ENCODE assay signal across 9 cellular contexts in the genomic region with DNA sequence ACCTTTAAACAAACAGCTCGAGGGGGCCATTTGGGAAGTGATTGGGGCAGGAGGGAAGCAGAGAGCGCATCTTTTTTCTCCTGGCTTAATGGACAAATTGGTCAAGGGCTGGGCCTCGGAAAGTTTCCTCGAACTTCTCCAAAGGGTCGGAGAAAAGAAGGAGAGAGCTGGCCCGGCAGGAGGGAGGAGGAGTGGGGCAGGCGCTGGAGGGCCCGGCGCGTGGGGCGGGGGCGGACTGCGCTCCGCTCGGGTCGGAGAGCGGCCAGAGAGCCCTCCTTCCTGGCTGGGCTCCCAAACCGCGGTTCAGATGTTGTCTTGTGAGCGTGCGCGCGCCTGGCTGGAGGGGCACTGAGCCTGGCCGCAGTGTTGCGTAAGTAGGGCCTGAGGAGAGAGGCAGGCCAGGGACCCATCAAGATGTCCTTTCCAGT. TPM values are rescaled to one million over a fixed set of nuclear protein-coding genes. Genes with fewer than 3 reads are reported as not detected.
DNase-seq lines count a peak whose midpoint lies in the region; ATAC-seq and TF ChIP-seq lines count a peak whose summit lies in the region.
"Had no signal": no experiment of that assay in that cellular context is flagged by ENCODE, and none has a peak within 500 bp of the region (broad histone marks: within the 10 kb centered on the region; RNA-seq: fewer than 3 reads in every experiment).

No MANE protein-coding gene starts in this region.

- H3K4me1 ChIP-seq in neuron (ENCODE audit: insufficient read depth, low read length), result peaks cover 13% of the 10 kb centered on the region

- no peak overlapping the region for H3K27ac Mint-ChIP-seq in activated T-helper 2 cell treated with anti-CD3 and anti-CD28 coated beads, Interferon-gamma antibody, Interleukin-2, Interleukin-4, amounts not matched to agents 10 μg/mL and 5 μg/mL and 100 μg/mL, durations not matched to agents 14 hours and 24 hours and 36 hours
- H3K27ac Mint-ChIP-seq: memory B cell had no signal

- H3K4me3 ChIP-seq in neuron (ENCODE audit: low read length), result peak overlapping the region; percentile 70

- no peaks in the 10 kb centered on the region for H3K36me3 ChIP-seq in neuron (ENCODE audit: insufficient read depth, low read length)

- H3K4me3 Mint-ChIP-seq in activated T-helper 2 cell treated with anti-CD3 and anti-CD28 coated beads, Interferon-gamma antibody, Interleukin-2, Interleukin-4, amounts not matched to agents 10 μg/mL and 5 μg/mL and 100 μg/mL, durations not matched to agents 14 hours and 24 hours and 36 hours (ENCODE audit: low read depth), result no peak overlapping the region
- H3K4me3 Mint-ChIP-seq: memory B cell had no signal

- peaks cover 24% of the 10 kb centered on the region for H3K27me3 ChIP-seq in neuron (ENCODE audit: insufficient read depth, low read length)

- no peaks in the 10 kb centered on the region for H3K36me3 Mint-ChIP-seq in activated T-helper 2 cell treated with anti-CD3 and anti-CD28 coated beads, Interferon-gamma antibody, Interleukin-2, Interleukin-4, amounts not matched to agents 10 μg/mL and 5 μg/mL and 100 μg/mL, durations not matched to agents 14 hours and 24 hours and 36 hours (ENCODE audit: low read depth)
- H3K36me3 Mint-ChIP-seq: memory B cell had no signal

- intact Hi-C loops in activated T-helper 2 cell treated with anti-CD3 and anti-CD28 coated beads, Interferon-gamma antibody, Interleukin-2, Interleukin-4, amounts not matched to agents 10 μg/mL and 5 μg/mL and 100 μg/mL, durations not matched to agents 14 hours and 24 hours and 36 hours (cut with micrococcal nuclease), result no loop called here

- ATAC-seq in SK-N-SH treated with all-trans-retinoic acid at 6 μM for 48 hours, result peak; percentile 83
- ATAC-seq in GM21390 (IDR thresholded peaks at IDR 0.05; ENCODE audit: unreplicated experiment), result no peak
- ATAC-seq in activated CD4-positive, CD25-positive, alpha-beta regulatory T cell treated with anti-CD3 and anti-CD28 coated beads, Interleukin-2, amount 50 U/mL, for 24 hours, result no peak
- ATAC-seq in HG03521 (IDR thresholded peaks at IDR 0.05; ENCODE audit: unreplicated experiment), result no peak

- no peaks in the 10 kb centered on the region for H3K9me3 Mint-ChIP-seq in activated T-helper 2 cell treated with anti-CD3 and anti-CD28 coated beads, Interferon-gamma antibody, Interleukin-2, Interleukin-4, amounts not matched to agents 10 μg/mL and 5 μg/mL and 100 μg/mL, durations not matched to agents 14 hours and 24 hours and 36 hours
- H3K9me3 Mint-ChIP-seq: memory B cell had no signal

- H3K4me1 Mint-ChIP-seq in activated T-helper 2 cell treated with anti-CD3 and anti-CD28 coated beads, Interferon-gamma antibody, Interleukin-2, Interleukin-4, amounts not matched to agents 10 μg/mL and 5 μg/mL and 100 μg/mL, durations not matched to agents 14 hours and 24 hours and 36 hours (ENCODE audit: low read depth), result peaks cover 3% of the 10 kb centered on the region
- H3K4me1 Mint-ChIP-seq: memory B cell had no signal

- DNase-seq in AG20443 (ENCODE audit: low spot score), result peak; percentile 91
- peak; percentile 83 for DNase-seq in glomerular visceral epithelial cell (ENCODE audit: extremely low spot score)
- DNase-seq in activated T-helper 2 cell treated with anti-CD3 and anti-CD28 coated beads, Interferon-gamma antibody, Interleukin-2, Interleukin-4, amounts not matched to agents 10 μg/mL and 5 μg/mL and 100 μg/mL, durations not matched to agents 14 hours and 24 hours and 36 hours (ENCODE audit: low spot score), result no peak

- peak overlapping the region; percentile 93 for H2AFZ ChIP-seq in neuron (ENCODE audit: low read depth, low read length)

- no peaks in the 10 kb centered on the region for H3K9me3 ChIP-seq in neuron (ENCODE audit: low read length)

- H3K27me3 Mint-ChIP-seq in activated T-helper 2 cell treated with anti-CD3 and anti-CD28 coated beads, Interferon-gamma antibody, Interleukin-2, Interleukin-4, amounts not matched to agents 10 μg/mL and 5 μg/mL and 100 μg/mL, durations not matched to agents 14 hours and 24 hours and 36 hours (ENCODE audit: low read depth), result peaks cover 39% of the 10 kb centered on the region

TF ChIP-seq in SK-N-SH treated with all-trans-retinoic acid at 6 μM for 48 hours, 23 proteins besides CTCF, POLR2A, EP300 and RAD21:
- TF ChIP-seq ZNF565 (CRISPR knock-in tag; conservative IDR thresholded peaks at IDR 0.05; ENCODE audit: low read depth) (no peak), TCF4 (CRISPR knock-in tag; IDR thresholded peaks at IDR 0.05; ENCODE audit: borderline replicate concordance) (no peak), PPARA (CRISPR knock-in tag; IDR thresholded peaks at IDR 0.05; ENCODE audit: borderline replicate concordance) (no peak), ZFP3 (CRISPR knock-in tag; IDR thresholded peaks at IDR 0.05) (no peak), RARB (CRISPR knock-in tag; IDR thresholded peaks at IDR 0.05) (no peak), ESRRG (CRISPR knock-in tag; IDR thresholded peaks at IDR 0.05) (no peak)
- TF ChIP-seq, protein P1, sequence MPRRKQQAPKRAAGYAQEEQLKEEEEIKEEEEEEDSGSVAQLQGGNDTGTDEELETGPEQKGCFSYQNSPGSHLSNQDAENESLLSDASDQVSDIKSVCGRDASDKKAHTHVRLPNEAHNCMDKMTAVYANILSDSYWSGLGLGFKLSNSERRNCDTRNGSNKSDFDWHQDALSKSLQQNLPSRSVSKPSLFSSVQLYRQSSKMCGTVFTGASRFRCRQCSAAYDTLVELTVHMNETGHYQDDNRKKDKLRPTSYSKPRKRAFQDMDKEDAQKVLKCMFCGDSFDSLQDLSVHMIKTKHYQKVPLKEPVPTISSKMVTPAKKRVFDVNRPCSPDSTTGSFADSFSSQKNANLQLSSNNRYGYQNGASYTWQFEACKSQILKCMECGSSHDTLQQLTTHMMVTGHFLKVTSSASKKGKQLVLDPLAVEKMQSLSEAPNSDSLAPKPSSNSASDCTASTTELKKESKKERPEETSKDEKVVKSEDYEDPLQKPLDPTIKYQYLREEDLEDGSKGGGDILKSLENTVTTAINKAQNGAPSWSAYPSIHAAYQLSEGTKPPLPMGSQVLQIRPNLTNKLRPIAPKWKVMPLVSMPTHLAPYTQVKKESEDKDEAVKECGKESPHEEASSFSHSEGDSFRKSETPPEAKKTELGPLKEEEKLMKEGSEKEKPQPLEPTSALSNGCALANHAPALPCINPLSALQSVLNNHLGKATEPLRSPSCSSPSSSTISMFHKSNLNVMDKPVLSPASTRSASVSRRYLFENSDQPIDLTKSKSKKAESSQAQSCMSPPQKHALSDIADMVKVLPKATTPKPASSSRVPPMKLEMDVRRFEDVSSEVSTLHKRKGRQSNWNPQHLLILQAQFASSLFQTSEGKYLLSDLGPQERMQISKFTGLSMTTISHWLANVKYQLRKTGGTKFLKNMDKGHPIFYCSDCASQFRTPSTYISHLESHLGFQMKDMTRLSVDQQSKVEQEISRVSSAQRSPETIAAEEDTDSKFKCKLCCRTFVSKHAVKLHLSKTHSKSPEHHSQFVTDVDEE (CRISPR knock-in tag; IDR thresholded peaks at IDR 0.05), result no peak
TF ChIP-seq in SK-N-SH treated with all-trans-retinoic acid at 6 μM for 48 hours: peak in this region for 0.

RNA-seq across cellular contexts. Expression of gene MMP2, which starts 1.2 kb away (rescaled TPM):
- total RNA-seq in activated T-helper 2 cell treated with anti-CD3 and anti-CD28 coated beads, Interferon-gamma antibody, Interleukin-2, Interleukin-4, amounts not matched to agents 10 μg/mL and 5 μg/mL and 100 μg/mL, durations not matched to agents 14 hours and 24 hours and 36 hours, result 0.11 and 0.34 TPM in 2 replicates

RNA-seq across cellular contexts. Expression of gene LPCAT2, which starts 28.6 kb away (rescaled TPM):
- total RNA-seq in activated T-helper 2 cell treated with anti-CD3 and anti-CD28 coated beads, Interferon-gamma antibody, Interleukin-2, Interleukin-4, amounts not matched to agents 10 μg/mL and 5 μg/mL and 100 μg/mL, durations not matched to agents 14 hours and 24 hours and 36 hours, result 4.1 and 4.7 TPM in 2 replicates
